In the genomic region with DNA sequence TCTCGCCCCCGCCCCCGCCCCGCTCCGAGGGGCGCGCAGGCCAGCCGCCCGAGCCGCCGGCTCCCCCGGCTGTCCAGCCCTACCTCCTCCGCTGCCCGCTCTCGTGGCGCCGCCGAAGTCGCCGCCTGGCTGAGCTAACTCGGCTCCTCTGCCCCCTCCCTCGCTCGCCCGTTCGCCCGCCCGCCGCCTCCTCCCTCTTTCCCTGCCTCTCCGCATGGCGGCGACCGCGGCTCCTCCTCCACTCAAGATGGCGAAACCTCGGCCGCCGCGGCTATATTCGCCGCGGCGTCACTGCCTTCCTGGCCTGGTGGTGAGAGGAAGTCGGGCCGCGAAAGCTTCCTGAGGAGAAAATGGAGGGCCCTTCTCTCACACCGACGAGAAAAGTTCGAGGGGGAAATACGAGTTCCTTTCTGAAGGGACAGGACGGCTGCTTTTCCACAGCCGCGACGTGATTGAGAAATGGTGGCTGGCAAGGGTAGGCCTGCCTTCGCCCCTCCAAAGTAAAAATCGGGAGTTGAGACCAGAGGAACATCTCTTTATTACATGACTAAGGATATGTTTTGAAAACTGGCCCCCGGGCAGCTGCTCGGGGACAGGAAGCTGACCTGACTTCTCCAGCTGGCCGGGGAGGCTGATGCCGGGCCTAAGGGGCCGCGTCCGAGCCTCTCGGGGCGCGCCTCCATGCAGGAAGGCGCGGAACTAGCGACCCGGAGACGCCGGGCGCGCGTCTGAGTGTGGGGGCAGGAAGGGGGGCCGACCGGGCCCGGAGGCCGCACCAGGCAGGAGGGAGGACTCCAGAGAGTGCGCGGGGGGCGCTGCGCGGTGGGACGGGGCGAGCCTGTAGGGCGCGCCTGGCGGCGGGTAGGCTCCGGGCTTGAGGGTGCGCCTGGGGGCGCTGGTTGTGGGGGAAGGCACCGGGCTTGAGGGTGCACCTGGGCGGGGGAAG, we compare ENCODE assay signal across 8 cellular contexts. TPM values are rescaled to one million over a fixed set of nuclear protein-coding genes. Genes with fewer than 3 reads are reported as not detected.
DNase-seq lines count a peak whose midpoint lies in the region; ATAC-seq and TF ChIP-seq lines count a peak whose summit lies in the region.

A gene with protein sequence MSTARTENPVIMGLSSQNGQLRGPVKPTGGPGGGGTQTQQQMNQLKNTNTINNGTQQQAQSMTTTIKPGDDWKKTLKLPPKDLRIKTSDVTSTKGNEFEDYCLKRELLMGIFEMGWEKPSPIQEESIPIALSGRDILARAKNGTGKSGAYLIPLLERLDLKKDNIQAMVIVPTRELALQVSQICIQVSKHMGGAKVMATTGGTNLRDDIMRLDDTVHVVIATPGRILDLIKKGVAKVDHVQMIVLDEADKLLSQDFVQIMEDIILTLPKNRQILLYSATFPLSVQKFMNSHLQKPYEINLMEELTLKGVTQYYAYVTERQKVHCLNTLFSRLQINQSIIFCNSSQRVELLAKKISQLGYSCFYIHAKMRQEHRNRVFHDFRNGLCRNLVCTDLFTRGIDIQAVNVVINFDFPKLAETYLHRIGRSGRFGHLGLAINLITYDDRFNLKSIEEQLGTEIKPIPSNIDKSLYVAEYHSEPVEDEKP (minus strand): TSS at position 150 of the 946 bp plus-strand sequence. CDS start 4,913 bp downstream, outside the sequence.

- peak within 1 kb of the TSS; percentile 99 for H3K4me3 ChIP-seq in OCI-LY7 (ENCODE audit: low read depth, low read length, poor library complexity, severe bottlenecking)
- peak within 1 kb of the TSS; percentile 96 for H3K4me3 ChIP-seq in epithelial cell of esophagus (ENCODE audit: low read length)
- H3K4me3 ChIP-seq in mucosa of descending colon = peak within 1 kb of the TSS; percentile 71

- H3K79me2 ChIP-seq in OCI-LY7 (ENCODE audit: insufficient read depth, low read depth, low read length) = peaks cover 45% of the 10 kb centered on the region

- H3K9me3 Mint-ChIP-seq in CD14-positive monocyte = no peaks in the 10 kb centered on the region

- H3K36me3 Mint-ChIP-seq in CD14-positive monocyte = peaks cover 0 to 4% of the 10 kb centered on the region in 2 donors

- H3K36me3 ChIP-seq in OCI-LY7 (ENCODE audit: insufficient read depth, low read length) (peaks cover 20% of the 10 kb centered on the region), mucosa of descending colon (ENCODE audit: low read depth) (no peaks in the 10 kb centered on the region)

- peak; percentile 42 for ATAC-seq in GM19455 (IDR thresholded peaks at IDR 0.05; ENCODE audit: unreplicated experiment)
- ATAC-seq in mucosa of descending colon = peak; percentile 85

- peak within 1 kb of the TSS; percentile 96 for H3K27ac ChIP-seq in OCI-LY7 (ENCODE audit: low read depth, low read length, poor library complexity, severe bottlenecking)

- H3K27ac Mint-ChIP-seq in CD14-positive monocyte = peak within 1 kb of the TSS; percentile 99

- peaks cover 0 to 4% (median 4%) of the 10 kb centered on the region in 3 donors for H3K27me3 Mint-ChIP-seq in CD14-positive monocyte (ENCODE audit: low read depth in 3 of 3)

- peaks cover 8% of the 10 kb centered on the region; the same call in 1 of the 2 replicates for H4K20me1 ChIP-seq in OCI-LY7 (ENCODE audit: insufficient read depth, low read length)

- H3K4me3 Mint-ChIP-seq in CD14-positive monocyte = peak within 1 kb of the TSS; percentile 97 to 99

- H3K9me3 ChIP-seq in OCI-LY7 (ENCODE audit: low read length) (no peaks in the 10 kb centered on the region), mucosa of descending colon (no peaks in the 10 kb centered on the region)

- CTCF ChIA-PET in OCI-LY7 (lab: Charles Lee; ENCODE audit: unreplicated experiment) = interaction anchor here (0.6 to 2.0 kb wide), 11 partner anchors 8 to 105 kb away, joined by 3 to 7 read pairs (median 4); no protein-coding TSS in a partner anchor

- peaks cover 34% of the 10 kb centered on the region for H3K4me1 Mint-ChIP-seq in CD14-positive monocyte

- H3K4me1 ChIP-seq in OCI-LY7 (ENCODE audit: insufficient read depth, low read length, poor library complexity, severe bottlenecking) (peaks cover 48% of the 10 kb centered on the region), mucosa of descending colon (ENCODE audit: low read depth) (peaks cover 27% of the 10 kb centered on the region)

- no peaks in the 10 kb centered on the region for H3K9me2 ChIP-seq in OCI-LY7 (ENCODE audit: insufficient read depth, low read length)

- BruUV-seq in OCI-LY7 (replicated peaks; lab: Mats Ljungman, UMichigan) = no TSS peak

- POLR2A ChIA-PET in OCI-LY7 (lab: Charles Lee) = interaction anchor here (0.6 to 7.7 kb wide), 34 partner anchors 11 to 389 kb away, joined by 3 to 94 read pairs (median 4); a partner anchor contains a TSS

- TF ChIP-seq CTCF in CD14-positive monocyte (IDR thresholded peaks at IDR 0.05) (no peak), OCI-LY7 (conservative IDR thresholded peaks at IDR 0.05; ENCODE audit: low read length) (peak; percentile 63; the same call in 1 of the 2 replicates), epithelial cell of esophagus (IDR thresholded peaks at IDR 0.05; ENCODE audit: insufficient read depth, low read depth, low read length, missing control alignments) (peak; percentile 25), mucosa of descending colon (IDR thresholded peaks at IDR 0.05) (peak; percentile 38)

- peak within 1 kb of the TSS; percentile 87 for H3K4me2 ChIP-seq in OCI-LY7 (ENCODE audit: low read length)

- DNase-seq in CD14-positive monocyte (ENCODE audit: low spot score) = peak; percentile 90
- peak; percentile 82 for DNase-seq in HuH-7 (ENCODE audit: low spot score)
- DNase-seq in OCI-LY7 (ENCODE audit: low spot score) = peak; percentile 89
- DNase-seq in activated T-cell treated with anti-CD3 and anti-CD28 coated beads for 4 hours = peak; percentile 79
- DNase-seq in epithelial cell of esophagus (ENCODE audit: low read depth) = peak; percentile 92
- DNase-seq in mucosa of descending colon = peak; percentile 88 to 95 (median 94)
- DNase-seq in stimulated activated CD8-positive, alpha-beta memory T cell treated with anti-CD3 and anti-CD28 coated beads, Interleukin-2, amount 100 ng/mL, for 48 hours (ENCODE audit: low read depth in 2 of 2) = peak; percentile 83 to 89

- intact Hi-C loops in CD14-positive monocyte (cut with micrococcal nuclease) (loop anchor here in 1 of 2 donors (5.0 to 10.0 kb wide), 2 partner anchors 86 to 136 kb away; a partner anchor contains a TSS), OCI-LY7 (cut with micrococcal nuclease; ENCODE audit: unreplicated experiment) (loop anchor here (1.0 to 5.0 kb wide), 5 partner anchors 29 to 306 kb away; a partner anchor contains a TSS), mucosa of descending colon (cut with DNase I, micrococcal nuclease) (no loop called here)

- H2AFZ ChIP-seq in OCI-LY7 (ENCODE audit: low read length) = peak within 1 kb of the TSS; percentile 78

RNA-seq across cellular contexts. Expression of the gene that starts here (rescaled TPM):
- 10 to 100 TPM; 17.8 to 31.9 TPM for polyA plus RNA-seq in CD14-positive monocyte
- total RNA-seq in OCI-LY7 (2014; rRNA removed; shearing (Covaris generic)) = 46.5 and 55.0 TPM in 2 replicates
- total RNA-seq in OCI-LY7 (2022) (128 and 142 TPM in 2 replicates), mucosa of descending colon (100 to 1,000 TPM in 1 of 3 donors, 10 to 100 TPM in 2; 86.9 to 158 (median 97.6) TPM)

Comparison
In these comparisons a context has a peak if more than half of its experiments do, and no peak if none do; other contexts are left out.
1. Peak in every context shown above with its lines: DNase-seq, ATAC-seq, H3K4me3 ChIP-seq and H3K27ac ChIP-seq.